Comparison of ENCODE assay signal across 8 cellular contexts in the genomic region with DNA sequence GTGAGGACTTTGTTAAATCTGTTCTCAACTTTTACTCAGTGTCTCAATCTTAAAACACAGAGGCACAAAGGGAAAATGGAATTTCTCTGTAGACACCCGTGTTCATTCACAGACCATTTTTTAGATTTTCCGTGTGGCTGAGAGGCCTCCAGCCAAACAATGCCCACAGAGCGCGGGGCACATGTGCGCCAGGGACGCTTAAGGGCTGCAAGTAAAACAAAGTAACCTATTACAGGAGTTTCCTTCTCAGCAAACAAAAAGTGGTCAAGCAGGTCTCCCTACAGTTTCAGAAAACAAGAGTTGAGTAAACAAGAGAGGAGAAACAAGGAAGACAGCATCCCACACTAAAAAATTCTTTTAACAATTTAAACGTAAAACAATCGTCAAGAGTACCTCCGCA.
A peak's percentile ranks its signal among the peaks of the same experiment; 100 is the strongest.
DNase-seq lines count a peak whose midpoint lies in the region; ATAC-seq, FAIRE-seq and TF ChIP-seq lines count a peak whose summit lies in the region.

No MANE protein-coding gene starts in this region.

- H4K8ac ChIP-seq in H1 (ENCODE audit: extremely low read depth, insufficient read depth, low read length), result no peak overlapping the region

- peak overlapping the region; percentile 37 for H3K56ac ChIP-seq in H1 (replicated peaks; ENCODE audit: insufficient read length, low read depth, low read length)

- no peaks in the 10 kb centered on the region for H3K36me3 ChIP-seq in H1 (ENCODE audit: control insufficient read depth in 2 of 4, insufficient read depth in 4 of 4, low read length in 3 of 4)

- H4K91ac ChIP-seq in H1 (replicated peaks; ENCODE audit: insufficient read length, low read length), result no peak overlapping the region

- H3K79me2 ChIP-seq in H1 (ENCODE audit: control insufficient read depth in 1 of 2, insufficient read depth in 2 of 2, low read length in 2 of 2), result peaks cover 22 to 91% of the 10 kb centered on the region in 2 experiments

- H3K23ac ChIP-seq in H1 (ENCODE audit: insufficient read length), result no peak overlapping the region

- H3K23me2 ChIP-seq in H1 (ENCODE audit: low read depth, low read length), result peaks cover 7% of the 10 kb centered on the region

- H4K20me1 ChIP-seq in H1 (replicated peaks in 1 of 2; ENCODE audit: control insufficient read depth in 1 of 2, insufficient read depth in 2 of 2, low read length in 2 of 2), result peaks cover 7 to 12% of the 10 kb centered on the region in 2 experiments

- H3K27me3 Mint-ChIP-seq in naive B cell, result no peaks in the 10 kb centered on the region

- no peaks in the 10 kb centered on the region for H3K27me3 ChIP-seq in H1 (replicated peaks in 1 of 4; ENCODE audit: control insufficient read depth in 3 of 4, extremely low read depth in 1 of 4, insufficient read depth in 3 of 4, low read length in 3 of 4)

- H2AK5ac ChIP-seq in H1 (ENCODE audit: low read depth, low read length), result no peak overlapping the region

- CTCF ChIA-PET in H1 (lab: Charles Lee; ENCODE audit: partially characterized antibody), result interaction anchor here (0.7 to 1.4 kb wide), 3 partner anchors 16 to 330 kb away, joined by 3 read pairs; no protein-coding TSS in a partner anchor

- peaks cover 2 to 22% (median 19%) of the 10 kb centered on the region in 4 experiments; a peak in 6 of 7 replicates for H3K4me1 ChIP-seq in H1 (replicated peaks in 1 of 4; ENCODE audit: control insufficient read depth in 3 of 4, insufficient read depth in 4 of 4, low read length in 3 of 4)

- TF ChIP-seq CTCF in C4-2B (conservative IDR thresholded peaks at IDR 0.05) (no peak), H1 (IDR thresholded peaks at IDR 0.05; ENCODE audit: control extremely low read depth in 1 of 3, insufficient read depth in 1 of 3, low read depth in 1 of 3, low read length in 3 of 3) (no peak)

- H2BK5ac ChIP-seq in H1 (ENCODE audit: low read depth, low read length), result peak overlapping the region; percentile 64; the same call in 1 of the 2 replicates

- no peaks in the 10 kb centered on the region for H3K36me3 Mint-ChIP-seq in naive B cell

- H3K4ac ChIP-seq in H1 (replicated peaks; ENCODE audit: insufficient read length, low read depth, low read length), result no peak overlapping the region

- peak overlapping the region; percentile 77 to 99 (median 86) for H3K9ac ChIP-seq in H1 (replicated peaks in 1 of 4; ENCODE audit: extremely low read depth in 1 of 4, low read depth in 3 of 4, low read length in 3 of 4)

- FAIRE-seq in RCC 7860 (lab: Jason Lieb, UNC), result no peak
- FAIRE-seq in H1 (lab: Jason Lieb, UNC), result no peak

- no peaks in the 10 kb centered on the region for H3K9me3 Mint-ChIP-seq in naive B cell

- peak overlapping the region; percentile 75 for H4K5ac ChIP-seq in H1 (ENCODE audit: insufficient read length, low read depth, low read length)

- no peaks in the 10 kb centered on the region for H3K9me3 ChIP-seq in H1 (ENCODE audit: insufficient read depth in 2 of 2, low read depth in 1 of 2, low read length in 1 of 2)

- WGBS in H1 (ENCODE audit: extremely low coverage in 1 of 2, insufficient coverage in 1 of 2, insufficient read length in 1 of 2, insufficient replicate concordance in 2 of 2, low coverage in 1 of 2, low lambda C conversion rate in 2 of 2, missing lambda C conversion rate in 1 of 2), 2 experiments, result 1% methylated on average over 9 of the region's 9 CpGs; no CpG with 5 or more reads in 1 of the 2 experiments

- H2AFZ ChIP-seq in H1 (ENCODE audit: low read length), result no peak overlapping the region

- POLR2A ChIA-PET in H1 (lab: Charles Lee; ENCODE audit: partially characterized antibody), result interaction anchor here (0.6 to 6.3 kb wide), 8 partner anchors 11 to 149 kb away, joined by 3 to 73 read pairs (median 8); partner anchors contain the start of gene RERE

- no peak for TF ChIP-seq RAD21 in H1 (IDR thresholded peaks at IDR 0.05 in 1 of 2, conservative IDR thresholded peaks at IDR 0.05 in 1 of 2; ENCODE audit: low read depth in 2 of 2, low read length in 2 of 2)

- H3K27ac Mint-ChIP-seq in naive B cell, result peak overlapping the region; percentile 87 to 98 (median 94)

- no peak for ATAC-seq in naive B cell (ENCODE audit: low read depth in 2 of 2)
- ATAC-seq in HG02642 (IDR thresholded peaks at IDR 0.05; ENCODE audit: poor library complexity, unreplicated experiment), result no peak
- no peak for ATAC-seq in GM19324 (IDR thresholded peaks at IDR 0.05; ENCODE audit: low FRiP score, unreplicated experiment)

- DNase-seq in H4 (ENCODE audit: low spot score) (peak; percentile 27), RCC 7860 (ENCODE audit: low spot score) (peak; percentile 31), H1 (ENCODE audit: low read depth in 1 of 2, low spot score in 2 of 2) (no peak), naive B cell (no peak), AML-193 (lab: John Stamatoyannopoulos, UW) (no peak)

- peak overlapping the region; percentile 65 to 98 (median 76) for H3K4me3 ChIP-seq in H1 (ENCODE audit: extremely low read depth in 1 of 4, insufficient read depth in 2 of 4, low read depth in 3 of 4, low read length in 4 of 4)

- H3K18ac ChIP-seq in H1 (ENCODE audit: extremely low read depth, low read length), result no peak overlapping the region

- H3K14ac ChIP-seq in H1 (ENCODE audit: insufficient read length), result peak overlapping the region; percentile 38

- peak overlapping the region; percentile 84 to 93 (median 90) for H3K4me3 Mint-ChIP-seq in naive B cell

- H2BK12ac ChIP-seq in H1 (ENCODE audit: low read depth, low read length), result no peak overlapping the region

- peak; percentile 73 to 74 for TF ChIP-seq POLR2A in H1 (IDR thresholded peaks at IDR 0.05; ENCODE audit: control extremely low read depth in 1 of 2, low read depth in 2 of 2, low read length in 2 of 2)

- H2BK15ac ChIP-seq in H1 (ENCODE audit: low read length), result no peak overlapping the region

- TF ChIP-seq EP300 in H1 (IDR thresholded peaks at IDR 0.05; ENCODE audit: borderline replicate concordance in 1 of 2, low read depth in 2 of 2, low read length in 2 of 2), result no peak

- peak overlapping the region; percentile 99; the same call in 1 of the 2 replicates for H3K27ac ChIP-seq in C4-2B
- H3K27ac ChIP-seq in H1 (ENCODE audit: low read depth, low read length), result peak overlapping the region; percentile 86

- no peak overlapping the region for H2BK20ac ChIP-seq in H1 (ENCODE audit: low read length)

- H3K4me1 Mint-ChIP-seq in naive B cell, result peaks cover 34 to 57% (median 54%) of the 10 kb centered on the region in 3 donors

- H3K4me2 ChIP-seq in H1 (ENCODE audit: insufficient read depth in 1 of 2, low read depth in 2 of 2, low read length in 2 of 2), result peak overlapping the region; percentile 77 to 92

- no peak overlapping the region for H2BK120ac ChIP-seq in H1 (replicated peaks; ENCODE audit: low read depth, low read length)

- no peaks in the 10 kb centered on the region; the same call in 1 of the 2 replicates for H3K79me1 ChIP-seq in H1 (ENCODE audit: low read depth, low read length)

TF ChIP-seq in H1, 55 proteins besides CTCF, POLR2A, EP300 and RAD21:
- TF ChIP-seq E2F6 (IDR thresholded peaks at IDR 0.05), result peak; percentile 23; the same call in 1 of the 2 replicates
- no peak for TF ChIP-seq RNF2 (IDR thresholded peaks at IDR 0.05; ENCODE audit: borderline replicate concordance, low read depth, low read length, missing control alignments, poor library complexity, severe bottlenecking)
- peak in 1 of 2 experiments; percentile 46; a peak in 1 of 4 replicates for TF ChIP-seq SIN3A (conservative IDR thresholded peaks at IDR 0.05 in 1 of 2, IDR thresholded peaks at IDR 0.05 in 1 of 2; ENCODE audit: low read depth in 1 of 2, low read length in 2 of 2)
- TF ChIP-seq SP1 (IDR thresholded peaks at IDR 0.05; ENCODE audit: low read depth, low read length), result 0 out of 2 replicates have a peak, but pooled peaks have one; percentile 22
- TF ChIP-seq CHD1 (IDR thresholded peaks at IDR 0.05; ENCODE audit: low read depth, low read length), result 0 out of 2 replicates have a peak, but pooled peaks have one; percentile 43
- peak; percentile 72; the same call in 1 of the 2 replicates for TF ChIP-seq POLR2AphosphoS5 (IDR thresholded peaks at IDR 0.05; ENCODE audit: low read depth, low read length)
- peak; percentile 90 for TF ChIP-seq MAX (IDR thresholded peaks at IDR 0.05)
- TF ChIP-seq PHF8 (conservative IDR thresholded peaks at IDR 0.05; ENCODE audit: low read depth, low read length), result 0 out of 2 replicates have a peak, but pooled peaks have one; percentile 30
- no peak for TF ChIP-seq CEBPB (IDR thresholded peaks at IDR 0.05; ENCODE audit: low read depth, low read length)
- TF ChIP-seq TAF1 (IDR thresholded peaks at IDR 0.05; ENCODE audit: low read depth, low read length), result peak; percentile 83
- no peak for TF ChIP-seq SUZ12 (IDR thresholded peaks at IDR 0.05; ENCODE audit: low read length)
- TF ChIP-seq EGR1 (IDR thresholded peaks at IDR 0.05; ENCODE audit: borderline replicate concordance, low read depth, low read length), result no peak
- peak; percentile 80 for TF ChIP-seq TBP (IDR thresholded peaks at IDR 0.05; ENCODE audit: low read depth, low read length)
- no peak for TF ChIP-seq BACH1 (IDR thresholded peaks at IDR 0.05; ENCODE audit: low read length)

Comparison
In these comparisons a context has a peak if more than half of its experiments do, and no peak if none do; other contexts are left out.
1. DNase-seq: peak in H4 (single experiment) and RCC 7860 (single experiment); none in H1 (0 of 2), naive B cell (single experiment) and AML-193 (0 of 2).